In genomic region chr10:26556756-26557640, GRCh38 we compare ENCODE assay signal across 9 cellular contexts.
DNase-seq lines count a peak whose midpoint lies in the region; ATAC-seq, FAIRE-seq and TF ChIP-seq lines count a peak whose summit lies in the region.
"Had no signal": no experiment of that assay in that cellular context is flagged by ENCODE, and none has a peak within 500 bp of the region (broad histone marks: within the 10 kb centered on the region; RNA-seq: fewer than 3 reads in every experiment).

No MANE protein-coding gene starts in this region.

- no peaks in the 10 kb centered on the region for H3K27me3 Mint-ChIP-seq in activated CD4-positive, alpha-beta T cell treated with anti-CD3 and anti-CD28 coated beads for 36 hours
- peaks cover 0 to 3% (median 2%) of the 10 kb centered on the region in 3 donors for H3K27me3 Mint-ChIP-seq in immature natural killer cell (ENCODE audit: low read depth in 3 of 3)
- H3K27me3 Mint-ChIP-seq: dendritic cell treated with granulocyte-macrophage colony-stimulating factor and Interleukin-4, amounts not matched to agents 40 ng/mL and 50 ng/mL, for 4 days had no signal

- H3K9me3 ChIP-seq in subcutaneous abdominal adipose tissue (ENCODE audit: control insufficient read depth in 5 of 5, low read length in 5 of 5): no peaks in the 10 kb centered on the region

- H3K4me1 ChIP-seq in subcutaneous abdominal adipose tissue (ENCODE audit: control insufficient read depth in 5 of 5, insufficient read depth in 5 of 5, low read length in 5 of 5): peaks cover 0 to 32% (median 19%) of the 10 kb centered on the region in 5 donors

- FAIRE-seq in HTR-8/SVneo (lab: Jason Lieb, UNC) (peak; percentile 16), RCC 7860 (lab: Jason Lieb, UNC) (no peak)

- CTCF ChIA-PET in activated CD4-positive, alpha-beta T cell treated with anti-CD3 and anti-CD28 coated beads for 36 hours (lab: Charles Lee): interaction anchor here (0.5 to 6.3 kb wide), 13 partner anchors 9 to 350 kb away, joined by 3 to 105 read pairs (median 3); no protein-coding TSS in a partner anchor

- in situ Hi-C loops in brain microvascular endothelial cell (cut with HindIII; ENCODE audit: low pct_ligation_motif_present, low sequenced_read_pairs): no loop called here

- H3K36me3 Mint-ChIP-seq in activated CD4-positive, alpha-beta T cell treated with anti-CD3 and anti-CD28 coated beads for 36 hours (ENCODE audit: low read depth): peaks cover 40% of the 10 kb centered on the region
- H3K36me3 Mint-ChIP-seq in immature natural killer cell: peaks cover 30 to 57% (median 37%) of the 10 kb centered on the region in 3 donors

- DNase-seq in activated CD4-positive, alpha-beta T cell treated with anti-CD3 and anti-CD28 coated beads for 36 hours: peak; percentile 44
- DNase-seq in activated CD4-positive, alpha-beta T cell treated with anti-CD3 and anti-CD28 coated beads for 1 hour: no peak
- DNase-seq in HTR-8/SVneo (ENCODE audit: insufficient read length, low spot score) (peak; percentile 72), RCC 7860 (ENCODE audit: low spot score) (peak; percentile 31), brain microvascular endothelial cell (peak; percentile 40), immature natural killer cell (peak; percentile 15 to 42 (median 28))

- no peaks in the 10 kb centered on the region for H3K36me3 ChIP-seq in brain microvascular endothelial cell (replicated peaks)
- H3K36me3 ChIP-seq in subcutaneous abdominal adipose tissue (ENCODE audit: control insufficient read depth in 5 of 5, insufficient read depth in 5 of 5, low read length in 5 of 5): peaks cover 11 to 38% (median 25%) of the 10 kb centered on the region in 5 donors

- TF ChIP-seq CTCF in brain microvascular endothelial cell (IDR thresholded peaks at IDR 0.05; ENCODE audit: low read depth, low read length, missing control alignments): peak; percentile 87

- H3K27me3 ChIP-seq in brain microvascular endothelial cell (replicated peaks) (no peaks in the 10 kb centered on the region), subcutaneous abdominal adipose tissue (ENCODE audit: control insufficient read depth in 5 of 5, insufficient read depth in 4 of 5, low read length in 5 of 5) (no peaks in the 10 kb centered on the region)

- H3K4me1 Mint-ChIP-seq in activated CD4-positive, alpha-beta T cell treated with anti-CD3 and anti-CD28 coated beads for 36 hours: peaks cover 5% of the 10 kb centered on the region
- peaks cover 9 to 36% of the 10 kb centered on the region in 2 donors for H3K4me1 Mint-ChIP-seq in immature natural killer cell

- peak overlapping the region in 2 of 5 donors; percentile 2 to 43 for H3K9ac ChIP-seq in subcutaneous abdominal adipose tissue (ENCODE audit: low read length in 5 of 5)

- peak; percentile 53 for ATAC-seq in activated CD4-positive, alpha-beta T cell treated with anti-CD3 and anti-CD28 coated beads for 36 hours
- no peak for ATAC-seq in HG03565 (IDR thresholded peaks at IDR 0.05; ENCODE audit: unreplicated experiment)

- H3K4me3 Mint-ChIP-seq in activated CD4-positive, alpha-beta T cell treated with anti-CD3 and anti-CD28 coated beads for 36 hours: no peak overlapping the region
- no peak overlapping the region for H3K4me3 Mint-ChIP-seq in immature natural killer cell

- H3K27ac ChIP-seq in brain microvascular endothelial cell (no peak overlapping the region), subcutaneous abdominal adipose tissue (ENCODE audit: low read depth, low read length) (peak overlapping the region; percentile 89)

- POLR2A ChIA-PET in activated CD4-positive, alpha-beta T cell treated with anti-CD3 and anti-CD28 coated beads for 36 hours (lab: Charles Lee): no interaction called here

- no peaks in the 10 kb centered on the region for H3K9me3 Mint-ChIP-seq in activated CD4-positive, alpha-beta T cell treated with anti-CD3 and anti-CD28 coated beads for 36 hours (ENCODE audit: low read depth)
- no peaks in the 10 kb centered on the region for H3K9me3 Mint-ChIP-seq in immature natural killer cell
- H3K9me3 Mint-ChIP-seq: dendritic cell treated with granulocyte-macrophage colony-stimulating factor and Interleukin-4, amounts not matched to agents 40 ng/mL and 50 ng/mL, for 4 days had no signal

- no peak overlapping the region for H3K4me3 ChIP-seq in brain microvascular endothelial cell (ENCODE audit: low read depth, low read length)
- no peak overlapping the region for H3K4me3 ChIP-seq in subcutaneous abdominal adipose tissue (ENCODE audit: low read depth in 1 of 5, low read length in 5 of 5)

- intact Hi-C loops in activated CD4-positive, alpha-beta T cell treated with anti-CD3 and anti-CD28 coated beads for 36 hours (cut with DNase I, micrococcal nuclease): loop anchor here (1.0 to 10.0 kb wide), 3 partner anchors 112 to 682 kb away; no protein-coding TSS in a partner anchor

- no peak overlapping the region for H3K27ac Mint-ChIP-seq in activated CD4-positive, alpha-beta T cell treated with anti-CD3 and anti-CD28 coated beads for 36 hours
- peak overlapping the region; percentile 24 to 72 (median 49) for H3K27ac Mint-ChIP-seq in immature natural killer cell
